ENCODE assay signal across 20 cellular contexts in the genomic region with DNA sequence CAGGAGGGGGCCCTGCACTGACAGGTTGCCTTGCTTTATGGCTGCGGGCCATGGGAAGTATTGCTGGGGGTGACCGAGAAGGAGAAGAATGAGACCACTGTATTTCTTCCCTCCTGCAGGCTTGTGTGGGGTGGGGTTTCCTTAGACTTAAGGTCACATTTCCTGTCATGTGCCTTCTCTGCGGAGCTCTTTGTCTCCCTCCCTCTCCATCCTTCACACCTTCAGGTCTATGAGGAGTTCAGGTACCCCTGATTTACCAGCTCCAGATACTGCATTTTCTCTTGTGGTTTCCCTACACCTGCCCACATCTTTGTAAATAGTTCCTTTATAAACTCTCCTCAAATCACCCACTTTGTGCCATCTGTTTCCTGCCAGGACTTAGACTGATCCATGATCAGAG. TPM values are rescaled to one million over a fixed set of nuclear protein-coding genes. Genes with fewer than 3 reads are reported as not detected.
DNase-seq lines count a peak whose midpoint lies in the region; ATAC-seq and TF ChIP-seq lines count a peak whose summit lies in the region.
"Had no signal": no experiment of that assay in that cellular context is flagged by ENCODE, and none has a peak within 500 bp of the region (broad histone marks: within the 10 kb centered on the region; RNA-seq: fewer than 3 reads in every experiment).

No MANE protein-coding gene starts in this region.

- H3K27me3 ChIP-seq in upper lobe of right lung: no peaks in the 10 kb centered on the region
- H3K27me3 ChIP-seq: spleen had no signal

- DNase-seq in DMS 273 (lab: John Stamatoyannopoulos, UW; ENCODE audit: unreplicated experiment): peak; percentile 23
- no peak for DNase-seq in DMS 273 treated with DMSO at 0.1 percent for 48 hours (lab: John Stamatoyannopoulos, UW)
- DNase-seq in GM12865 (ENCODE audit: low read depth): peak; percentile 47
- peak; percentile 43 for DNase-seq in UCSD-AML1 (lab: John Stamatoyannopoulos, UW; ENCODE audit: unreplicated experiment)
- peak in 1 of 3 donors; percentile 7 for DNase-seq in immature natural killer cell
- DNase-seq in GM03348 (ENCODE audit: low spot score): no peak
- no peak for DNase-seq in upper lobe of right lung
- DNase-seq: activated naive CD4-positive, alpha-beta T cell treated with anti-CD3 and anti-CD28 coated beads, Interleukin-2, amount 50 U/mL, for 16 hours; foreskin fibroblast; GF-D8; MM.1S; NCI-H2081; NCI-H82; psoas muscle; spleen had no signal

- no peaks in the 10 kb centered on the region for H3K9me3 Mint-ChIP-seq in immature natural killer cell
- H3K9me3 Mint-ChIP-seq: endodermal cell had no signal

- no peaks in the 10 kb centered on the region for H3K9me3 ChIP-seq in upper lobe of right lung
- H3K9me3 ChIP-seq: psoas muscle, spleen had no signal

- H3K36me3 Mint-ChIP-seq in immature natural killer cell: no peaks in the 10 kb centered on the region

- no peak overlapping the region for H3K27ac ChIP-seq in upper lobe of right lung
- H3K27ac ChIP-seq: 22Rv1, psoas muscle had no signal

- peaks cover 2 to 4% (median 3%) of the 10 kb centered on the region in 3 donors for H3K27me3 Mint-ChIP-seq in immature natural killer cell (ENCODE audit: low read depth in 3 of 3)

- H3K4me1 Mint-ChIP-seq in immature natural killer cell: peaks cover 39 to 46% of the 10 kb centered on the region in 2 donors

- H3K4me3 ChIP-seq in GM12865 (ENCODE audit: low read depth, low read length) (no peak overlapping the region), upper lobe of right lung (no peak overlapping the region)
- H3K4me3 ChIP-seq: psoas muscle, spleen had no signal

- ATAC-seq in upper lobe of right lung (no peak), HG03135 (IDR thresholded peaks at IDR 0.05; ENCODE audit: unreplicated experiment) (no peak)
- ATAC-seq: psoas muscle had no signal

- peaks cover 32% of the 10 kb centered on the region for H3K4me1 ChIP-seq in upper lobe of right lung

- peak overlapping the region in 3 of 5 donors; percentile 33 to 53 (median 47) for H3K4me3 Mint-ChIP-seq in immature natural killer cell
- H3K4me3 Mint-ChIP-seq: endodermal cell had no signal

- H3K36me3 ChIP-seq in upper lobe of right lung: no peaks in the 10 kb centered on the region
- H3K36me3 ChIP-seq: spleen had no signal

- TF ChIP-seq CTCF in GM12865 (IDR thresholded peaks at IDR 0.05; ENCODE audit: insufficient read depth, low read depth, low read length, missing control alignments) (no peak), upper lobe of right lung (IDR thresholded peaks at IDR 0.05) (no peak)

- intact Hi-C loops in upper lobe of right lung (cut with DNase I): no loop called here

- H3K27ac Mint-ChIP-seq in immature natural killer cell: peak overlapping the region; percentile 4 to 80 (median 66)
- H3K27ac Mint-ChIP-seq: endodermal cell had no signal

RNA-seq across cellular contexts. Expression of gene FNTB, which starts 3.6 kb away (rescaled TPM):
- polyA plus RNA-seq in immature natural killer cell: 1 to 10 TPM; 1.0 to 5.2 (median 1.6) TPM
- 14.2 TPM for total RNA-seq in upper lobe of right lung

RNA-seq across cellular contexts. Expression of gene RAB15, which starts 18.2 kb away (rescaled TPM):
- 1 to 10 TPM in 2 of 3 donors, under 1 TPM in 1; 0.52 to 1.2 (median 1.1) TPM for polyA plus RNA-seq in immature natural killer cell
- 21.5 TPM for total RNA-seq in upper lobe of right lung

RNA-seq across cellular contexts. Expression of gene GPX2, which starts 47.7 kb away (rescaled TPM):
- not detected for polyA plus RNA-seq in immature natural killer cell
- total RNA-seq in upper lobe of right lung: 0.69 TPM
- total RNA-seq: myocyte; psoas muscle; spleen; T-helper 2 cell treated with Interferon-gamma antibody and Interleukin-4, amounts not matched to agents 100 ng/mL and 5 ng/mL, for 36 hours had no signal

Comparison
In these comparisons a context has a peak if more than half of its experiments do, and no peak if none do; other contexts are left out.
1. DNase-seq: peak in DMS 273 (single experiment), GM12865 (single experiment) and UCSD-AML1 (single experiment); none in DMS 273 treated with DMSO at 0.1 percent for 48 hours (single experiment), GM03348 (single experiment) and upper lobe of right lung (single experiment).